In genomic region chr14:21133896-21134295, GRCh38 we compare ENCODE assay signal across 1 cellular context.
TF ChIP-seq lines count a peak whose summit lies in the region.

No MANE protein-coding gene starts in this region.

TF ChIP-seq in GM23338, 12 proteins besides CTCF, POLR2A, EP300 and RAD21 (continued from another document):
- TF ChIP-seq, protein P1, sequence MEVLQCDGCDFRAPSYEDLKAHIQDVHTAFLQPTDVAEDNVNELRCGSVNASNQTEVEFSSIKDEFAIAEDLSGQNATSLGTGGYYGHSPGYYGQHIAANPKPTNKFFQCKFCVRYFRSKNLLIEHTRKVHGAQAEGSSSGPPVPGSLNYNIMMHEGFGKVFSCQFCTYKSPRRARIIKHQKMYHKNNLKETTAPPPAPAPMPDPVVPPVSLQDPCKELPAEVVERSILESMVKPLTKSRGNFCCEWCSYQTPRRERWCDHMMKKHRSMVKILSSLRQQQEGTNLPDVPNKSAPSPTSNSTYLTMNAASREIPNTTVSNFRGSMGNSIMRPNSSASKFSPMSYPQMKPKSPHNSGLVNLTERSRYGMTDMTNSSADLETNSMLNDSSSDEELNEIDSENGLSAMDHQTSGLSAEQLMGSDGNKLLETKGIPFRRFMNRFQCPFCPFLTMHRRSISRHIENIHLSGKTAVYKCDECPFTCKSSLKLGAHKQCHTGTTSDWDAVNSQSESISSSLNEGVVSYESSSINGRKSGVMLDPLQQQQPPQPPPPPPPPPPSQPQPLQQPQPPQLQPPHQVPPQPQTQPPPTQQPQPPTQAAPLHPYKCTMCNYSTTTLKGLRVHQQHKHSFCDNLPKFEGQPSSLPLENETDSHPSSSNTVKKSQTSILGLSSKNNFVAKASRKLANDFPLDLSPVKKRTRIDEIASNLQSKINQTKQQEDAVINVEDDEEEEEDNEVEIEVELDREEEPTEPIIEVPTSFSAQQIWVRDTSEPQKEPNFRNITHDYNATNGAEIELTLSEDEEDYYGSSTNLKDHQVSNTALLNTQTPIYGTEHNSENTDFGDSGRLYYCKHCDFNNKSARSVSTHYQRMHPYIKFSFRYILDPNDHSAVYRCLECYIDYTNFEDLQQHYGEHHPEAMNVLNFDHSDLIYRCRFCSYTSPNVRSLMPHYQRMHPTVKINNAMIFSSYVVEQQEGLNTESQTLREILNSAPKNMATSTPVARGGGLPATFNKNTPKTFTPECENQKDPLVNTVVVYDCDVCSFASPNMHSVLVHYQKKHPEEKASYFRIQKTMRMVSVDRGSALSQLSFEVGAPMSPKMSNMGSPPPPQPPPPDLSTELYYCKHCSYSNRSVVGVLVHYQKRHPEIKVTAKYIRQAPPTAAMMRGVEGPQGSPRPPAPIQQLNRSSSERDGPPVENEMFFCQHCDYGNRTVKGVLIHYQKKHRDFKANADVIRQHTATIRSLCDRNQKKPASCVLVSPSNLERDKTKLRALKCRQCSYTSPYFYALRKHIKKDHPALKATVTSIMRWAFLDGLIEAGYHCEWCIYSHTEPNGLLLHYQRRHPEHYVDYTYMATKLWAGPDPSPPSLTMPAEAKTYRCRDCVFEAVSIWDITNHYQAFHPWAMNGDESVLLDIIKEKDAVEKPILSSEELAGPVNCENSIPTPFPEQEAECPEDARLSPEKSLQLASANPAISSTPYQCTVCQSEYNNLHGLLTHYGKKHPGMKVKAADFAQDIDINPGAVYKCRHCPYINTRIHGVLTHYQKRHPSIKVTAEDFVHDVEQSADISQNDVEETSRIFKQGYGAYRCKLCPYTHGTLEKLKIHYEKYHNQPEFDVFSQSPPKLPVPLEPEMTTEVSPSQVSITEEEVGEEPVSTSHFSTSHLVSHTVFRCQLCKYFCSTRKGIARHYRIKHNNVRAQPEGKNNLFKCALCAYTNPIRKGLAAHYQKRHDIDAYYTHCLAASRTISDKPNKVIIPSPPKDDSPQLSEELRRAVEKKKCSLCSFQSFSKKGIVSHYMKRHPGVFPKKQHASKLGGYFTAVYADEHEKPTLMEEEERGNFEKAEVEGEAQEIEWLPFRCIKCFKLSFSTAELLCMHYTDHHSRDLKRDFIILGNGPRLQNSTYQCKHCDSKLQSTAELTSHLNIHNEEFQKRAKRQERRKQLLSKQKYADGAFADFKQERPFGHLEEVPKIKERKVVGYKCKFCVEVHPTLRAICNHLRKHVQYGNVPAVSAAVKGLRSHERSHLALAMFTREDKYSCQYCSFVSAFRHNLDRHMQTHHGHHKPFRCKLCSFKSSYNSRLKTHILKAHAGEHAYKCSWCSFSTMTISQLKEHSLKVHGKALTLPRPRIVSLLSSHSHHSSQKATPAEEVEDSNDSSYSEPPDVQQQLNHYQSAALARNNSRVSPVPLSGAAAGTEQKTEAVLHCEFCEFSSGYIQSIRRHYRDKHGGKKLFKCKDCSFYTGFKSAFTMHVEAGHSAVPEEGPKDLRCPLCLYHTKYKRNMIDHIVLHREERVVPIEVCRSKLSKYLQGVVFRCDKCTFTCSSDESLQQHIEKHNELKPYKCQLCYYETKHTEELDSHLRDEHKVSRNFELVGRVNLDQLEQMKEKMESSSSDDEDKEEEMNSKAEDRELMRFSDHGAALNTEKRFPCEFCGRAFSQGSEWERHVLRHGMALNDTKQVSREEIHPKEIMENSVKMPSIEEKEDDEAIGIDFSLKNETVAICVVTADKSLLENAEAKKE (CRISPR knock-in tag; IDR thresholded peaks at IDR 0.05) = no peak
- TF ChIP-seq STAT1 (IDR thresholded peaks at IDR 0.05; ENCODE audit: unreplicated experiment) (no peak), ZNF114 (CRISPR knock-in tag; IDR thresholded peaks at IDR 0.05) (no peak), NANOG (IDR thresholded peaks at IDR 0.05; ENCODE audit: borderline replicate concordance) (no peak), JUNB (IDR thresholded peaks at IDR 0.05; ENCODE audit: unreplicated experiment) (no peak), POLR2AphosphoS5 (IDR thresholded peaks at IDR 0.05; ENCODE audit: low read depth) (no peak)
TF ChIP-seq in GM23338: peak in this region for 0.
